In genomic region chr1:154982897-154983648, GRCh38 we compare ENCODE assay signal across 8 cellular contexts. TPM values are rescaled to one million over a fixed set of nuclear protein-coding genes. Genes with fewer than 3 reads are reported as not detected.
DNase-seq lines count a peak whose midpoint lies in the region; ATAC-seq, FAIRE-seq and TF ChIP-seq lines count a peak whose summit lies in the region.

FLAD1 (plus strand) TSS chr1:154983344; CDS start chr1:154983695, 351 bp downstream.

- no peaks in the 10 kb centered on the region for H3K9me3 Mint-ChIP-seq in CD4-positive, CD25-positive, alpha-beta regulatory T cell

- H3K4me2 ChIP-seq in HepG2 (ENCODE audit: low read depth, low read length) = peak within 1 kb of the TSS; percentile 90

- TF ChIP-seq CTCF in dorsolateral prefrontal cortex (IDR thresholded peaks at IDR 0.05 in 54 of 56, conservative IDR thresholded peaks at IDR 0.05 in 2 of 56; ENCODE audit: low read depth in 1 of 56, partially characterized antibody in 56 of 56) = peak in 25 of 56 donors; percentile 4 to 50 (median 24)
- TF ChIP-seq CTCF in HepG2 (CRISPR knock-in tag; IDR thresholded peaks at IDR 0.05) = no peak

- peak; percentile 95 for FAIRE-seq in HepG2 (lab: Jason Lieb, UNC)

- H3K27me3 Mint-ChIP-seq in CD4-positive, CD25-positive, alpha-beta regulatory T cell = no peaks in the 10 kb centered on the region

- peak within 1 kb of the TSS; percentile 98 for H3K4me3 ChIP-seq in CD4-positive, CD25-positive, alpha-beta regulatory T cell (ENCODE audit: low read depth, low read length)
- peak within 1 kb of the TSS; percentile 61 to 99 (median 84) for H3K4me3 ChIP-seq in dorsolateral prefrontal cortex
- H3K4me3 ChIP-seq in HepG2 (replicated peaks in 1 of 3; ENCODE audit: insufficient read depth in 1 of 3, low read depth in 2 of 3, low read length in 3 of 3) = peak within 1 kb of the TSS; percentile 74 to 86 (median 76)

- H4K20me1 ChIP-seq in HepG2 (ENCODE audit: insufficient read depth, low read length) = no peaks in the 10 kb centered on the region

- H3K9me3 ChIP-seq in CD4-positive, CD25-positive, alpha-beta regulatory T cell (ENCODE audit: control insufficient read depth in 2 of 2, low read length in 2 of 2) = no peaks in the 10 kb centered on the region
- H3K9me3 ChIP-seq in HepG2 (ENCODE audit: low read length) = no peaks in the 10 kb centered on the region

- TF ChIP-seq RAD21 in HepG2 (CRISPR knock-in tag; IDR thresholded peaks at IDR 0.05) = no peak

- H3K4me1 ChIP-seq in CD4-positive, CD25-positive, alpha-beta regulatory T cell (ENCODE audit: control insufficient read depth, insufficient read depth, low read length, poor library complexity, severe bottlenecking) = peaks cover 30% of the 10 kb centered on the region
- peaks cover 34% of the 10 kb centered on the region for H3K4me1 ChIP-seq in HepG2 (ENCODE audit: insufficient read depth, low read length)

- H3K36me3 Mint-ChIP-seq in CD4-positive, CD25-positive, alpha-beta regulatory T cell = peaks cover 3% of the 10 kb centered on the region

- CTCF ChIA-PET in HepG2 (lab: Yijun Ruan, JAX; ENCODE audit: low intra/inter-chr PET ratio, low total read pairs) = interaction anchor here (0.9 kb wide), 1 partner anchor 34 kb away, joined by 5 read pairs; no protein-coding TSS in a partner anchor

- no peaks in the 10 kb centered on the region for H3K27me3 ChIP-seq in CD4-positive, CD25-positive, alpha-beta regulatory T cell (ENCODE audit: control insufficient read depth, insufficient read depth, low read length)
- no peaks in the 10 kb centered on the region for H3K27me3 ChIP-seq in dorsolateral prefrontal cortex
- H3K27me3 ChIP-seq in HepG2 (ENCODE audit: control insufficient read depth in 1 of 2, insufficient read depth in 2 of 2, low read length in 2 of 2) = no peaks in the 10 kb centered on the region

- peak; percentile 100 for ATAC-seq in CD4-positive, CD25-positive, alpha-beta regulatory T cell (ENCODE audit: low read depth in 2 of 2)
- ATAC-seq in GM19452 (IDR thresholded peaks at IDR 0.05; ENCODE audit: unreplicated experiment) (peak; percentile 95), HG03575 (IDR thresholded peaks at IDR 0.05; ENCODE audit: extremely low read depth, insufficient number of reproducible peaks, low FRiP score, unreplicated experiment) (peak; percentile 70), HepG2 (peak; percentile 99)

- BruUV-seq in HepG2 (replicated peaks; lab: Mats Ljungman, UMichigan) = no TSS peak

- H2AFZ ChIP-seq in HepG2 (ENCODE audit: low read length) = no peak within 1 kb of the TSS

- no peak within 1 kb of the TSS for H3K4me3 Mint-ChIP-seq in CD4-positive, CD25-positive, alpha-beta regulatory T cell

- POLR2A ChIA-PET in HepG2 (lab: Yijun Ruan, JAX) = interaction anchor here (0.7 to 2.9 kb wide), 11 partner anchors 10 to 68 kb away, joined by 3 to 78 read pairs (median 5); partner anchors contain the start of genes ADAM15, CKS1B, LENEP and PBXIP1

- DNase-seq in CD4-positive, CD25-positive, alpha-beta regulatory T cell = peak; percentile 95 to 100 (median 95)
- DNase-seq in NCI-H82 (lab: John Stamatoyannopoulos, UW) (peak; percentile 100), dorsolateral prefrontal cortex (peak; percentile 89 to 99 (median 96)), HepG2 (ENCODE audit: low spot score) (peak; percentile 99)
- DNase-seq in activated CD4-positive, alpha-beta T cell treated with anti-CD3 and anti-CD28 coated beads, Interleukin-2, amount 50 U/mL, for 4 hours = peak; percentile 92 to 93
- peak; percentile 93 to 97 for DNase-seq in stimulated activated CD4-positive, alpha-beta T cell treated with anti-CD3 and anti-CD28 coated beads, Interleukin-2, amount 100 ng/mL, for 48 hours

- peak within 1 kb of the TSS; percentile 87 for H3K9ac ChIP-seq in HepG2 (ENCODE audit: insufficient read depth, low read depth, low read length)

- intact Hi-C loops in dorsolateral prefrontal cortex (cut with DNase I) (loop anchor here in 1 of 2 donors (1.0 kb wide), 1 partner anchor 27 kb away; the partner anchor contains the start of gene PBXIP1), HepG2 (cut with micrococcal nuclease; ENCODE audit: unreplicated experiment) (no loop called here)

- H3K27ac Mint-ChIP-seq in CD4-positive, CD25-positive, alpha-beta regulatory T cell = no peak within 1 kb of the TSS

- peaks cover 30% of the 10 kb centered on the region for H3K79me2 ChIP-seq in HepG2 (ENCODE audit: insufficient read depth, low read length)

- TF ChIP-seq POLR2A in HepG2 (IDR thresholded peaks at IDR 0.05; ENCODE audit: insufficient read depth in 1 of 2, low read depth in 2 of 2, low read length in 2 of 2) = peak; percentile 56 to 71; a peak in 3 of 4 replicates

- H3K27ac ChIP-seq in CD4-positive, CD25-positive, alpha-beta regulatory T cell (ENCODE audit: insufficient read depth, low read length, poor library complexity, severe bottlenecking) = peak within 1 kb of the TSS; percentile 85
- H3K27ac ChIP-seq in dorsolateral prefrontal cortex (peak within 1 kb of the TSS in 51 of 59 donors; percentile 8 to 92 (median 78)), HepG2 (ENCODE audit: extremely low read length, insufficient read depth, low read length) (peak within 1 kb of the TSS; percentile 64)

- 2% methylated on average over 14 of the region's 26 CpGs for WGBS in HepG2 (ENCODE audit: low lambda C conversion rate)

- TF ChIP-seq EP300 in HepG2 (IDR thresholded peaks at IDR 0.05; ENCODE audit: low read depth in 2 of 2, low read length in 2 of 2) = no peak
- TF ChIP-seq EP300 in HepG2 (CRISPR knock-in tag; IDR thresholded peaks at IDR 0.05; ENCODE audit: borderline replicate concordance) = no peak

- H3K4me1 Mint-ChIP-seq in CD4-positive, CD25-positive, alpha-beta regulatory T cell = peaks cover 0 to 7% (median 3%) of the 10 kb centered on the region in 4 donors

- in situ Hi-C loops in HepG2 (cut with HindIII; ENCODE audit: extremely low pct_ligation_motif_present, low pct_unique_long_range_greater_than_20kb) = loop anchor here (5.0 kb wide), 1 partner anchor 79 kb away; the partner anchor contains the start of gene EFNA4

- H3K36me3 ChIP-seq in CD4-positive, CD25-positive, alpha-beta regulatory T cell (ENCODE audit: control insufficient read depth, insufficient read depth, low read length) = peaks cover 5% of the 10 kb centered on the region
- H3K36me3 ChIP-seq in HepG2 (replicated peaks in 1 of 2; ENCODE audit: control insufficient read depth in 1 of 2, insufficient read depth in 2 of 2, low read length in 2 of 2) = peaks cover 3 to 15% of the 10 kb centered on the region in 2 experiments

TF ChIP-seq in HepG2, 621 proteins besides CTCF, POLR2A, EP300 and RAD21 (continues in another document):
- TF ChIP-seq ZNF570 (CRISPR knock-in tag; IDR thresholded peaks at IDR 0.05; ENCODE audit: borderline replicate concordance) (no peak), ZFP36 (IDR thresholded peaks at IDR 0.05; ENCODE audit: borderline replicate concordance, low read depth, low read length, partially characterized antibody) (no peak), ZNF883 (CRISPR knock-in tag; IDR thresholded peaks at IDR 0.05; ENCODE audit: not compliant biosample characterization) (no peak), RAD51 (IDR thresholded peaks at IDR 0.05; ENCODE audit: borderline replicate concordance) (peak; percentile 80), ISL2 (CRISPR knock-in tag; IDR thresholded peaks at IDR 0.05) (no peak), BATF2 (CRISPR knock-in tag; IDR thresholded peaks at IDR 0.05) (no peak)

RNA-seq across cellular contexts. Expression of gene FLAD1, which starts in this region (rescaled TPM):
- total RNA-seq in CD4-positive, CD25-positive, alpha-beta regulatory T cell = 39.1 TPM
- 10 to 100 TPM; 41.0 to 60.3 (median 44.0) TPM for polyA plus RNA-seq in CD4-positive, CD25-positive, alpha-beta regulatory T cell
- 10 to 100 TPM; 16.1 to 42.6 (median 25.5) TPM for total RNA-seq in dorsolateral prefrontal cortex
- 32.8 and 32.9 TPM in 2 replicates for total RNA-seq in HepG2 (2016; rRNA removed; fragmentation: Illumina TruSeq; extraction: Trizol)
- total RNA-seq in HepG2 (2016; cell fraction: cytosol; rRNA removed; fragmentation: Illumina TruSeq; extraction: Trizol; ENCODE audit: low read depth) = 21.5 and 22.7 TPM in 2 replicates
- 29.0 and 37.1 TPM in 2 replicates for total RNA-seq in HepG2 (2016; cell fraction: insoluble cytoplasmic fraction; rRNA removed; fragmentation: Illumina TruSeq; extraction: Trizol)
- total RNA-seq in HepG2 (2016; cell fraction: membrane; rRNA removed; fragmentation: Illumina TruSeq; extraction: Trizol) = 23.4 and 27.9 TPM in 2 replicates
- total RNA-seq in HepG2 (2016; cell fraction: nucleus; rRNA removed; fragmentation: Illumina TruSeq; extraction: Trizol) = 37.9 and 38.9 TPM in 2 replicates
- 25.9 and 30.3 TPM in 2 replicates for polyA plus RNA-seq in HepG2 (2011; rRNA removed)
- 16.4 and 22.8 TPM in 2 replicates for polyA plus RNA-seq in HepG2 (2011; cell fraction: cytosol; rRNA removed)
- polyA plus RNA-seq in HepG2 (2011; cell fraction: nucleus; rRNA removed) = 84.3 and 94.4 TPM in 2 replicates
- polyA plus RNA-seq in HepG2 (2012) = 15.3 and 18.2 TPM in 2 replicates
- 17.3 and 18.3 TPM in 2 replicates for polyA plus RNA-seq in HepG2 (2016; cell fraction: cytosol; fragmentation: Illumina TruSeq; extraction: Trizol; ENCODE audit: low read depth)
- polyA plus RNA-seq in HepG2 (2016; cell fraction: insoluble cytoplasmic fraction; fragmentation: Illumina TruSeq; extraction: Trizol; ENCODE audit: low read depth) = 28.5 and 31.1 TPM in 2 replicates
- 17.7 and 19.3 TPM in 2 replicates for polyA plus RNA-seq in HepG2 (2016; cell fraction: membrane; fragmentation: Illumina TruSeq; extraction: Trizol; ENCODE audit: low read depth)
- polyA plus RNA-seq in HepG2 (2016; cell fraction: nucleus; fragmentation: Illumina TruSeq; extraction: Trizol; ENCODE audit: insufficient read depth, low read depth) = 64.3 and 72.6 TPM in 2 replicates
- 34.0 and 163 TPM in 2 replicates for polyA minus RNA-seq in HepG2 (2011; rRNA and poly(A)+ RNA removed; ENCODE audit: low replicate concordance)
- polyA minus RNA-seq in HepG2 (2011; cell fraction: cytosol; rRNA and poly(A)+ RNA removed) = 7.6 and 9.5 TPM in 2 replicates
- 15.7 and 16.8 TPM in 2 replicates for polyA minus RNA-seq in HepG2 (2011; cell fraction: nucleus; rRNA and poly(A)+ RNA removed)

Comparison
In these comparisons a context has a peak if more than half of its experiments do, and no peak if none do; other contexts are left out.
1. Peak in every context shown above with its lines: DNase-seq, ATAC-seq, H3K4me3 ChIP-seq and H3K27ac ChIP-seq.